10 cellular contexts compared by ENCODE assay signal in the genomic region with DNA sequence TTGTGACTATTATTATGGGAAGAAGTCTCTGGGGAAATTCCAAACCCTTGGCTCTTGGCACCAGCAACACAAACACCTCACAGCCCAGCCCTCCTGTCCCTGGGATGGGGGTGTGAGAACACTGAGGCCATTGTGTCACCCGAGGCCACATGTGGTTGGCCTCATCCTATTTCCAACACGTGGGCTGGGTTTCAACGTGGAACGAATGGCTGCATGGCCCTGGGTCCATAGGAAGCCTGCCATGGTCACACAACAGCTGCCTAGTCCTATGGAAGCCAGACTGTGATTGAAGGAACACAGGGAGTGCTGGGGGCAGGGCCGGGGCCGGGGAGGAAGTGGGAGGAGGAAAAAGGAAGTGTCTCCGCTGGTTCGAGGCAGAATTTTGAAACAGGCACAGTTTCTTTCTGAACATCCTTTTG. TPM values are rescaled to one million over a fixed set of nuclear protein-coding genes. Genes with fewer than 3 reads are reported as not detected.
A peak's percentile ranks its signal among the peaks of the same experiment; 100 is the strongest.
DNase-seq lines count a peak whose midpoint lies in the region; ATAC-seq and TF ChIP-seq lines count a peak whose summit lies in the region.
"Had no signal": no experiment of that assay in that cellular context is flagged by ENCODE, and none has a peak within 500 bp of the region (broad histone marks: within the 10 kb centered on the region; RNA-seq: fewer than 3 reads in every experiment).

No MANE protein-coding gene starts in this region.

- peaks cover 20% of the 10 kb centered on the region for H3K4me1 Mint-ChIP-seq in activated CD8-positive, alpha-beta memory T cell treated with anti-CD3 and anti-CD28 coated beads, Interleukin-2, amount 10 ng/mL, durations not matched to agents 7 days and 5 days
- H3K4me1 Mint-ChIP-seq in activated CD8-positive, alpha-beta T cell treated with anti-CD3 and anti-CD28 coated beads, Interleukin-2, amount 10 ng/mL, durations not matched to agents 7 days and 5 days (ENCODE audit: low read depth): peaks cover 25% of the 10 kb centered on the region

- no peaks in the 10 kb centered on the region for H3K9me3 Mint-ChIP-seq in activated CD8-positive, alpha-beta memory T cell treated with anti-CD3 and anti-CD28 coated beads, Interleukin-2, amount 10 ng/mL, durations not matched to agents 7 days and 5 days (ENCODE audit: low read depth)
- no peaks in the 10 kb centered on the region for H3K9me3 Mint-ChIP-seq in activated CD8-positive, alpha-beta T cell treated with anti-CD3 and anti-CD28 coated beads, Interleukin-2, amount 10 ng/mL, durations not matched to agents 7 days and 5 days (ENCODE audit: insufficient read depth)
- H3K9me3 Mint-ChIP-seq: T-helper 1 cell treated with Interleukin-12 subunit alpha and Interleukin-12 subunit beta and Interleukin-4 antibody, amounts not matched to agents 30 μg/mL and 1 μg/mL, for 36 hours had no signal

- peaks cover 8% of the 10 kb centered on the region for H3K27me3 Mint-ChIP-seq in activated CD8-positive, alpha-beta memory T cell treated with anti-CD3 and anti-CD28 coated beads, Interleukin-2, amount 10 ng/mL, durations not matched to agents 7 days and 5 days
- H3K27me3 Mint-ChIP-seq in activated CD8-positive, alpha-beta T cell treated with anti-CD3 and anti-CD28 coated beads, Interleukin-2, amount 10 ng/mL, durations not matched to agents 7 days and 5 days (ENCODE audit: low read depth): peaks cover 9% of the 10 kb centered on the region

- POLR2A ChIA-PET in activated CD8-positive, alpha-beta T cell treated with anti-CD3 and anti-CD28 coated beads, Interleukin-2, amount 10 ng/mL, durations not matched to agents 7 days and 5 days (lab: Charles Lee): no interaction called here

- H3K36me3 Mint-ChIP-seq in activated CD8-positive, alpha-beta memory T cell treated with anti-CD3 and anti-CD28 coated beads, Interleukin-2, amount 10 ng/mL, durations not matched to agents 7 days and 5 days: no peaks in the 10 kb centered on the region
- H3K36me3 Mint-ChIP-seq in activated CD8-positive, alpha-beta T cell treated with anti-CD3 and anti-CD28 coated beads, Interleukin-2, amount 10 ng/mL, durations not matched to agents 7 days and 5 days (ENCODE audit: low read depth): no peaks in the 10 kb centered on the region

- no peak overlapping the region for H3K4me3 Mint-ChIP-seq in activated CD8-positive, alpha-beta memory T cell treated with anti-CD3 and anti-CD28 coated beads, Interleukin-2, amount 10 ng/mL, durations not matched to agents 7 days and 5 days
- H3K4me3 Mint-ChIP-seq in activated CD8-positive, alpha-beta T cell treated with anti-CD3 and anti-CD28 coated beads, Interleukin-2, amount 10 ng/mL, durations not matched to agents 7 days and 5 days: no peak overlapping the region
- H3K4me3 Mint-ChIP-seq: T-helper 1 cell treated with Interleukin-12 subunit alpha and Interleukin-12 subunit beta and Interleukin-4 antibody, amounts not matched to agents 30 μg/mL and 1 μg/mL, for 36 hours had no signal

- peak; percentile 63 for ATAC-seq in activated CD8-positive, alpha-beta memory T cell treated with anti-CD3 and anti-CD28 coated beads, Interleukin-2, amount 10 ng/mL, durations not matched to agents 7 days and 5 days
- ATAC-seq in activated CD8-positive, alpha-beta T cell treated with anti-CD3 and anti-CD28 coated beads, Interleukin-2, amount 10 ng/mL, durations not matched to agents 7 days and 5 days: no peak

- TF ChIP-seq CTCF in GM20000 (IDR thresholded peaks at IDR 0.05; ENCODE audit: extremely low read depth, missing control alignments): no peak

- CTCF ChIA-PET in activated CD8-positive, alpha-beta memory T cell treated with anti-CD3 and anti-CD28 coated beads, Interleukin-2, amount 10 ng/mL, durations not matched to agents 7 days and 5 days (lab: Charles Lee): interaction anchor here (1.1 kb wide), 1 partner anchor 48 kb away, joined by 3 read pairs; no protein-coding TSS in a partner anchor
- CTCF ChIA-PET in activated CD8-positive, alpha-beta T cell treated with anti-CD3 and anti-CD28 coated beads, Interleukin-2, amount 10 ng/mL, durations not matched to agents 7 days and 5 days (lab: Charles Lee): no interaction called here

- H3K27ac Mint-ChIP-seq in activated CD8-positive, alpha-beta memory T cell treated with anti-CD3 and anti-CD28 coated beads, Interleukin-2, amount 10 ng/mL, durations not matched to agents 7 days and 5 days: no peak overlapping the region
- no peak overlapping the region for H3K27ac Mint-ChIP-seq in activated CD8-positive, alpha-beta T cell treated with anti-CD3 and anti-CD28 coated beads, Interleukin-2, amount 10 ng/mL, durations not matched to agents 7 days and 5 days
- H3K27ac Mint-ChIP-seq: T-helper 1 cell treated with Interleukin-12 subunit alpha and Interleukin-12 subunit beta and Interleukin-4 antibody, amounts not matched to agents 30 μg/mL and 1 μg/mL, for 36 hours had no signal

- peak; percentile 55 for DNase-seq in activated CD8-positive, alpha-beta memory T cell treated with anti-CD3 and anti-CD28 coated beads, Interleukin-2, amount 10 ng/mL, durations not matched to agents 7 days and 5 days
- DNase-seq in activated CD8-positive, alpha-beta memory T cell treated with anti-CD3 and anti-CD28 coated beads, Interleukin-2, amount 50 U/mL, for 4 hours: no peak
- peak; percentile 43 to 53 for DNase-seq in NOMO-1 (lab: John Stamatoyannopoulos, UW; ENCODE audit: unreplicated experiment in 2 of 2)
- peak; percentile 78 for DNase-seq in globus pallidus (ENCODE audit: low spot score)
- DNase-seq in stimulated activated CD8-positive, alpha-beta memory T cell treated with anti-CD3 and anti-CD28 coated beads, Interleukin-4, amount 100 ng/mL, for 24 hours (ENCODE audit: low read depth): peak; percentile 2
- DNase-seq in NCI-H524 treated with DMSO at 0.1 percent for 48 hours (lab: John Stamatoyannopoulos, UW): no peak
- DNase-seq in GM20000 (ENCODE audit: low spot score): no peak
- no peak for DNase-seq in activated CD8-positive, alpha-beta T cell treated with anti-CD3 and anti-CD28 coated beads, Interleukin-2, amount 10 ng/mL, durations not matched to agents 7 days and 5 days
- DNase-seq: activated naive CD4-positive, alpha-beta T cell had no signal

RNA-seq across cellular contexts. Expression of gene CLCN4, which starts 10.0 kb away (rescaled TPM):
- under 1 TPM; 0.03 to 0.16 TPM for total RNA-seq in activated CD8-positive, alpha-beta memory T cell treated with anti-CD3 and anti-CD28 coated beads, Interleukin-2, amount 10 ng/mL, durations not matched to agents 7 days and 5 days
- total RNA-seq in activated CD8-positive, alpha-beta T cell treated with anti-CD3 and anti-CD28 coated beads, Interleukin-2, amount 10 ng/mL, durations not matched to agents 7 days and 5 days: not detected

Comparison
In these comparisons a context has a peak if more than half of its experiments do, and no peak if none do; other contexts are left out.
1. DNase-seq: peak in activated CD8-positive, alpha-beta memory T cell treated with anti-CD3 and anti-CD28 coated beads, Interleukin-2, amount 10 ng/mL, durations not matched to agents 7 days and 5 days (single experiment), NOMO-1 (2 of 2), globus pallidus (single experiment) and stimulated activated CD8-positive, alpha-beta memory T cell treated with anti-CD3 and anti-CD28 coated beads, Interleukin-4, amount 100 ng/mL, for 24 hours (single experiment); none in activated CD8-positive, alpha-beta memory T cell treated with anti-CD3 and anti-CD28 coated beads, Interleukin-2, amount 50 U/mL, for 4 hours (single experiment), NCI-H524 treated with DMSO at 0.1 percent for 48 hours (single experiment), GM20000 (single experiment) and activated CD8-positive, alpha-beta T cell treated with anti-CD3 and anti-CD28 coated beads, Interleukin-2, amount 10 ng/mL, durations not matched to agents 7 days and 5 days (single experiment).